ENCODE assay signal across 18 cellular contexts in the genomic region with DNA sequence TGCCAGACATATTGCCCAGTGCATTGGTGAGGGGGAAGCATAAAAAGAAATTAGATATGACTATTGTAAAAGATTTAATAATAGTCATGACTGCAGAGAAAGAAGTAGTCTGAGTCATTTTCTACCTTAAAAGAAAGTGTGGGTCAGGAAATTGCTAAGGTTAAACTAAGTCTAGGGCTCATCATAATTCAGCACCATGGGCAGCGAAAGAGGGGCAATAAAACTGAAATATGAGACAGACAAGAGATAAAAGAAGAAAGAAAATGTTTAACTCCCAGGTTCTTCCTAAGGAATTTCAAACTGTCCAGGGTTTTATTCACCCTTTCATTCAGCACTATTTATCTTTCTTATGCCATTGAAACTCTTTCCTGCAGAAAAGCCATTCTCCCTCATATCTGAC.
DNase-seq lines count a peak whose midpoint lies in the region; ATAC-seq, FAIRE-seq and TF ChIP-seq lines count a peak whose summit lies in the region.
"Had no signal": no experiment of that assay in that cellular context is flagged by ENCODE, and none has a peak within 500 bp of the region (broad histone marks: within the 10 kb centered on the region; RNA-seq: fewer than 3 reads in every experiment).

No MANE protein-coding gene starts in this region.

- H3K4me1 ChIP-seq in GM12878 (ENCODE audit: control insufficient read depth, insufficient read depth, low read length), result no peaks in the 10 kb centered on the region

- TF ChIP-seq CTCF in GM12878 (IDR thresholded peaks at IDR 0.05 in 2 of 3, conservative IDR thresholded peaks at IDR 0.05 in 1 of 3; ENCODE audit: control insufficient read depth in 2 of 3, extremely low read depth in 1 of 3, insufficient read depth in 1 of 3, low read depth in 3 of 3, low read length in 3 of 3), result no peak

- SMC1A ChIA-PET in GM12878 (lab: Charles Lee; ENCODE audit: uncharacterized antibody, unreplicated experiment), result no interaction called here

- intact Hi-C loops in GM12878 (cut with micrococcal nuclease; ENCODE audit: unreplicated experiment), result no loop called here

- WGBS in GM12878 (ENCODE audit: insufficient coverage, insufficient replicate concordance, low lambda C conversion rate, missing lambda C conversion rate), result 0% methylated on average over 1 of the region's 1 CpG

- H2AFZ ChIP-seq in GM12878 (ENCODE audit: control insufficient read depth, low read depth, low read length), result no peak overlapping the region

- TF ChIP-seq POLR2A in GM12878 (IDR thresholded peaks at IDR 0.05; ENCODE audit: low read depth, low read length) (no peak), GM12891 (IDR thresholded peaks at IDR 0.05; ENCODE audit: low read depth, low read length) (no peak)

- no peak overlapping the region for H3K4me3 ChIP-seq in GM12878

- H3K27me3 ChIP-seq in GM12878 (replicated peaks in 1 of 2; ENCODE audit: control insufficient read depth in 2 of 2, insufficient read depth in 2 of 2, low read length in 1 of 2), result no peaks in the 10 kb centered on the region

- no peak for TF ChIP-seq EP300 in GM12878 (IDR thresholded peaks at IDR 0.05; ENCODE audit: borderline replicate concordance in 1 of 2, control insufficient read depth in 1 of 2, low read depth in 2 of 2, low read length in 2 of 2)

- RAD21 ChIA-PET in GM12878 (lab: Charles Lee; ENCODE audit: unreplicated experiment), result no interaction called here

- ATAC-seq in GM12878, result no peak
- ATAC-seq: CD8-positive, alpha-beta T cell; Panc1 had no signal

- no peak overlapping the region for H3K4me2 ChIP-seq in GM12878 (ENCODE audit: control insufficient read depth, insufficient read depth)
- H3K4me2 ChIP-seq: SK-N-SH had no signal

- H3K36me3 ChIP-seq in GM12878 (ENCODE audit: control insufficient read depth in 2 of 2, insufficient read depth in 2 of 2, low read length in 1 of 2), result no peaks in the 10 kb centered on the region

- H3K9me3 ChIP-seq in GM12878 (replicated peaks; ENCODE audit: control insufficient read depth, insufficient read depth, low read length), result no peaks in the 10 kb centered on the region
- H3K9me3 ChIP-seq: SK-N-SH had no signal

- in situ Hi-C loops in GM12878 (cut with MboI), result no loop called here

- CTCF ChIA-PET in GM12878 (lab: Yijun Ruan, JAX), result interaction anchor here (1.2 kb wide), 1 partner anchor 10 kb away, joined by 4 read pairs; no protein-coding TSS in a partner anchor

- H3K27ac ChIP-seq in GM12878 (ENCODE audit: control insufficient read depth, insufficient read depth), result no peak overlapping the region
- H3K27ac ChIP-seq: 22Rv1 had no signal

- H3K79me2 ChIP-seq in GM12878 (ENCODE audit: control insufficient read depth, insufficient read depth, low read length), result no peaks in the 10 kb centered on the region

- DNase-seq in NCI-H2227 treated with DMSO at 0.1 percent for 48 hours (lab: John Stamatoyannopoulos, UW), result peak; percentile 22
- DNase-seq in NCI-H2227 (lab: John Stamatoyannopoulos, UW; ENCODE audit: unreplicated experiment), result no peak
- peak; percentile 36 for DNase-seq in NCI-H69 (lab: John Stamatoyannopoulos, UW)
- no peak for DNase-seq in GM12878 (ENCODE audit: low read depth, low spot score)
- peak; percentile 9 for DNase-seq in urothelium cell line (ENCODE audit: low spot score)
- no peak for DNase-seq in GM12891 (ENCODE audit: insufficient read length, low spot score)
- DNase-seq in pons (ENCODE audit: low spot score), result no peak
- DNase-seq in T-helper 1 cell, result no peak
- DNase-seq: CD8-positive, alpha-beta T cell; DMS79; MV-4-11; NCI-H146; NCI-H526 treated with DMSO at 0.1 percent for 48 hours; Right ventricle myocardium superior; SK-N-SH had no signal

- BruUV-seq in GM12878 (replicated peaks; lab: Mats Ljungman, UMichigan), result no TSS peak

- POLR2A ChIA-PET in GM12878 (lab: Charles Lee), result no interaction called here

- no peaks in the 10 kb centered on the region for H4K20me1 ChIP-seq in GM12878 (ENCODE audit: control insufficient read depth, insufficient read depth)

- FAIRE-seq in GM12878 (lab: Jason Lieb, UNC) (no peak), urothelium cell line (lab: Jason Lieb, UNC) (no peak), GM12891 (lab: Jason Lieb, UNC) (no peak)
- FAIRE-seq: D721Med had no signal

- no peak for TF ChIP-seq RAD21 in GM12878 (IDR thresholded peaks at IDR 0.05; ENCODE audit: insufficient read depth, low read depth, low read length)

- no peak overlapping the region for H3K9ac ChIP-seq in GM12878 (ENCODE audit: control insufficient read depth, insufficient read depth, low read length)
- H3K9ac ChIP-seq: SK-N-SH had no signal

TF ChIP-seq in GM12878, 131 proteins besides CTCF, POLR2A, EP300 and RAD21:
- TF ChIP-seq, protein P1, sequence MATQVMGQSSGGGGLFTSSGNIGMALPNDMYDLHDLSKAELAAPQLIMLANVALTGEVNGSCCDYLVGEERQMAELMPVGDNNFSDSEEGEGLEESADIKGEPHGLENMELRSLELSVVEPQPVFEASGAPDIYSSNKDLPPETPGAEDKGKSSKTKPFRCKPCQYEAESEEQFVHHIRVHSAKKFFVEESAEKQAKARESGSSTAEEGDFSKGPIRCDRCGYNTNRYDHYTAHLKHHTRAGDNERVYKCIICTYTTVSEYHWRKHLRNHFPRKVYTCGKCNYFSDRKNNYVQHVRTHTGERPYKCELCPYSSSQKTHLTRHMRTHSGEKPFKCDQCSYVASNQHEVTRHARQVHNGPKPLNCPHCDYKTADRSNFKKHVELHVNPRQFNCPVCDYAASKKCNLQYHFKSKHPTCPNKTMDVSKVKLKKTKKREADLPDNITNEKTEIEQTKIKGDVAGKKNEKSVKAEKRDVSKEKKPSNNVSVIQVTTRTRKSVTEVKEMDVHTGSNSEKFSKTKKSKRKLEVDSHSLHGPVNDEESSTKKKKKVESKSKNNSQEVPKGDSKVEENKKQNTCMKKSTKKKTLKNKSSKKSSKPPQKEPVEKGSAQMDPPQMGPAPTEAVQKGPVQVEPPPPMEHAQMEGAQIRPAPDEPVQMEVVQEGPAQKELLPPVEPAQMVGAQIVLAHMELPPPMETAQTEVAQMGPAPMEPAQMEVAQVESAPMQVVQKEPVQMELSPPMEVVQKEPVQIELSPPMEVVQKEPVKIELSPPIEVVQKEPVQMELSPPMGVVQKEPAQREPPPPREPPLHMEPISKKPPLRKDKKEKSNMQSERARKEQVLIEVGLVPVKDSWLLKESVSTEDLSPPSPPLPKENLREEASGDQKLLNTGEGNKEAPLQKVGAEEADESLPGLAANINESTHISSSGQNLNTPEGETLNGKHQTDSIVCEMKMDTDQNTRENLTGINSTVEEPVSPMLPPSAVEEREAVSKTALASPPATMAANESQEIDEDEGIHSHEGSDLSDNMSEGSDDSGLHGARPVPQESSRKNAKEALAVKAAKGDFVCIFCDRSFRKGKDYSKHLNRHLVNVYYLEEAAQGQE (IDR thresholded peaks at IDR 0.05; ENCODE audit: low read depth, low read length), result peak; percentile 73; the same call in 1 of the 2 replicates
- TF ChIP-seq, protein P2, sequence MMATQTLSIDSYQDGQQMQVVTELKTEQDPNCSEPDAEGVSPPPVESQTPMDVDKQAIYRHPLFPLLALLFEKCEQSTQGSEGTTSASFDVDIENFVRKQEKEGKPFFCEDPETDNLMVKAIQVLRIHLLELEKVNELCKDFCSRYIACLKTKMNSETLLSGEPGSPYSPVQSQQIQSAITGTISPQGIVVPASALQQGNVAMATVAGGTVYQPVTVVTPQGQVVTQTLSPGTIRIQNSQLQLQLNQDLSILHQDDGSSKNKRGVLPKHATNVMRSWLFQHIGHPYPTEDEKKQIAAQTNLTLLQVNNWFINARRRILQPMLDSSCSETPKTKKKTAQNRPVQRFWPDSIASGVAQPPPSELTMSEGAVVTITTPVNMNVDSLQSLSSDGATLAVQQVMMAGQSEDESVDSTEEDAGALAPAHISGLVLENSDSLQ (IDR thresholded peaks at IDR 0.05), result no peak

TF ChIP-seq in GM12891, 5 proteins besides CTCF, POLR2A, EP300 and RAD21:
- no peak for TF ChIP-seq TAF1 (IDR thresholded peaks at IDR 0.05; ENCODE audit: low read depth, low read length)
- TF ChIP-seq POU2F2 (IDR thresholded peaks at IDR 0.05; ENCODE audit: low read depth, low read length), result no peak
- TF ChIP-seq PAX5 (IDR thresholded peaks at IDR 0.05; ENCODE audit: insufficient read depth, low read length, severe bottlenecking), result no peak
- TF ChIP-seq POLR2AphosphoS5 (IDR thresholded peaks at IDR 0.05; ENCODE audit: low read depth, low read length), result no peak
- no peak for TF ChIP-seq SPI1 (IDR thresholded peaks at IDR 0.05; ENCODE audit: low read depth, low read length)

Comparison
In these comparisons a context has a peak if more than half of its experiments do, and no peak if none do; other contexts are left out.
1. DNase-seq: peak in NCI-H2227 treated with DMSO at 0.1 percent for 48 hours (single experiment), NCI-H69 (single experiment) and urothelium cell line (single experiment); none in NCI-H2227 (single experiment), GM12878 (single experiment), GM12891 (single experiment), pons (single experiment) and T-helper 1 cell (0 of 5).